ENCODE assay signal across 10 cellular contexts in the genomic region with DNA sequence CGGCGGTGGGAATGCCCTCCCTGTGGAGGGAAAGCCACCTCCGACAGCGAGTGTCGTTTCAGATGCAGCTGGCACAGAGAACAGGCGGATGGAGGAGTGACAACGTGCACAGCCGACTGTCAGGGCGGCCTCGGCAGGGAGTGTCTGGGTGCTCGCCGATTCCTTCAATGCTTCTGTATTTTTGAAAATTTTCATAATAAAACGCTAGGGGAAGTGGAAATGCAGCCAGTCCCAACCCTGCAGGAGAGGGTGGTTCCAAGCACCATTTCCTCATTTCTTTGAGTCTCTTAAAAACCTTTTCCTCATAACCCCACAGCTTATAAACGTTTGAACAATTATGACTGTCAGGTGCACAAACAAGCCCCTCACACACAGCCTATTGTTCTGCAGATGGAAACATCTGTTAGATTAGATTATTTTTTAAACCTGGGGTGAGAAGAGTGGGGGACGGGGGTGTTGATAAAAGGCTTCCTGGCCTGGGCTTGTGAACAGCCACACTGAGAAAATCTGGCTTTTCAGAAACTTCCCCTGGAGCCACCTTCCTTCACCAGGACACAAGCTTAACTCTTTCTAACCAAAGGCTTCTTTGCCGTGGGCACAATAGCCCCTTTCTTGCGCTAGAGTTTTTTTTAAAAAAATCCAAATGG.
DNase-seq lines count a peak whose midpoint lies in the region; ATAC-seq, FAIRE-seq and TF ChIP-seq lines count a peak whose summit lies in the region.
"Had no signal": no experiment of that assay in that cellular context is flagged by ENCODE, and none has a peak within 500 bp of the region (broad histone marks: within the 10 kb centered on the region; RNA-seq: fewer than 3 reads in every experiment).

No MANE protein-coding gene starts in this region.

- no peak for FAIRE-seq in HepG2 (lab: Jason Lieb, UNC)

- TF ChIP-seq CTCF in right lobe of liver (IDR thresholded peaks at IDR 0.05) (no peak), HepG2 (CRISPR knock-in tag; IDR thresholded peaks at IDR 0.05) (no peak), stomach (IDR thresholded peaks at IDR 0.05) (no peak)

- ATAC-seq in right lobe of liver (peak; percentile 43 to 74 (median 62)), HepG2 (no peak), HG02852 (IDR thresholded peaks at IDR 0.05; ENCODE audit: unreplicated experiment) (no peak)
- ATAC-seq: activated CD8-positive, alpha-beta T cell treated with anti-CD3 and anti-CD28 coated beads, Interleukin-2, amount 10 ng/mL, durations not matched to agents 7 days and 5 days had no signal

- POLR2A ChIA-PET in HepG2 (lab: Yijun Ruan, JAX): no interaction called here

- H3K4me1 ChIP-seq in right lobe of liver: no peaks in the 10 kb centered on the region
- H3K4me1 ChIP-seq in HepG2 (ENCODE audit: insufficient read depth, low read length): no peaks in the 10 kb centered on the region
- H3K4me1 ChIP-seq in mucosa of rectum (ENCODE audit: control insufficient read depth in 2 of 2, insufficient read depth in 2 of 2, low read length in 2 of 2): peaks cover 37 to 44% of the 10 kb centered on the region in 2 donors
- peaks cover 0 to 12% (median 5%) of the 10 kb centered on the region in 4 donors for H3K4me1 ChIP-seq in stomach

- H3K36me3 ChIP-seq in right lobe of liver: no peaks in the 10 kb centered on the region
- H3K36me3 ChIP-seq in HepG2 (replicated peaks in 1 of 2; ENCODE audit: control insufficient read depth in 1 of 2, insufficient read depth in 2 of 2, low read length in 2 of 2): no peaks in the 10 kb centered on the region
- no peaks in the 10 kb centered on the region for H3K36me3 ChIP-seq in mucosa of rectum (ENCODE audit: control insufficient read depth in 2 of 2, insufficient read depth in 2 of 2, low read length in 2 of 2)
- no peaks in the 10 kb centered on the region for H3K36me3 ChIP-seq in stomach

- no peak overlapping the region for H2AFZ ChIP-seq in HepG2 (ENCODE audit: low read length)

- intact Hi-C loops in right lobe of liver (cut with DNase I) (no loop called here), HepG2 (cut with micrococcal nuclease; ENCODE audit: unreplicated experiment) (no loop called here), stomach (cut with DNase I; ENCODE audit: low total_unique reads) (no loop called here)

- CTCF ChIA-PET in HepG2 (lab: Yijun Ruan, JAX; ENCODE audit: low intra/inter-chr PET ratio, low total read pairs): no interaction called here

- H3K27ac ChIP-seq in right lobe of liver (peak overlapping the region in 1 of 3 donors; percentile 20), HepG2 (ENCODE audit: extremely low read length, insufficient read depth, low read length) (no peak overlapping the region), mucosa of rectum (ENCODE audit: low read depth in 2 of 2, low read length in 2 of 2) (peak overlapping the region; percentile 86), stomach (peak overlapping the region in 1 of 5 donors; percentile 10)

- TF ChIP-seq RAD21 in HepG2 (CRISPR knock-in tag; IDR thresholded peaks at IDR 0.05): no peak

- TF ChIP-seq EP300 in HepG2 (IDR thresholded peaks at IDR 0.05; ENCODE audit: low read depth in 2 of 2, low read length in 2 of 2): no peak
- no peak for TF ChIP-seq EP300 in HepG2 (CRISPR knock-in tag; IDR thresholded peaks at IDR 0.05; ENCODE audit: borderline replicate concordance)
- TF ChIP-seq EP300 in stomach (IDR thresholded peaks at IDR 0.05): no peak

- WGBS in right lobe of liver (ENCODE audit: insufficient coverage, low coverage, low lambda C conversion rate, missing lambda C conversion rate): 11% methylated on average over 10 of the region's 17 CpGs
- 26% methylated on average over 17 of the region's 17 CpGs for WGBS in HepG2 (ENCODE audit: low lambda C conversion rate)
- 15 to 30% (median 16%) methylated on average over 17 of the region's 17 CpGs for WGBS in stomach, 5 donors

- no TSS peak for BruUV-seq in HepG2 (replicated peaks; lab: Mats Ljungman, UMichigan)

- H3K27me3 ChIP-seq in right lobe of liver: no peaks in the 10 kb centered on the region
- H3K27me3 ChIP-seq in HepG2 (ENCODE audit: control insufficient read depth in 1 of 2, insufficient read depth in 2 of 2, low read length in 2 of 2): peaks cover 5 to 34% of the 10 kb centered on the region in 2 experiments; a peak in 3 of 5 replicates
- no peaks in the 10 kb centered on the region for H3K27me3 ChIP-seq in mucosa of rectum (ENCODE audit: control insufficient read depth in 2 of 2, insufficient read depth in 2 of 2, low read length in 2 of 2)
- H3K27me3 ChIP-seq in stomach: peaks cover 0 to 14% (median 0%) of the 10 kb centered on the region in 3 donors

- TF ChIP-seq POLR2A in right lobe of liver (IDR thresholded peaks at IDR 0.05) (no peak), HepG2 (IDR thresholded peaks at IDR 0.05; ENCODE audit: insufficient read depth in 1 of 2, low read depth in 2 of 2, low read length in 2 of 2) (no peak), stomach (IDR thresholded peaks at IDR 0.05) (no peak)

- no peak overlapping the region for H3K4me3 ChIP-seq in right lobe of liver
- H3K4me3 ChIP-seq in HepG2 (replicated peaks in 1 of 3; ENCODE audit: insufficient read depth in 1 of 3, low read depth in 2 of 3, low read length in 3 of 3): no peak overlapping the region
- H3K4me3 ChIP-seq in mucosa of rectum (ENCODE audit: low read length in 2 of 2): peak overlapping the region; percentile 51 to 56
- no peak overlapping the region for H3K4me3 ChIP-seq in stomach

- no peak overlapping the region for H3K4me2 ChIP-seq in HepG2 (ENCODE audit: low read depth, low read length)

- no peaks in the 10 kb centered on the region for H4K20me1 ChIP-seq in HepG2 (ENCODE audit: insufficient read depth, low read length)

- DNase-seq in right lobe of liver (peak in 1 of 3 donors; percentile 40), HepG2 (ENCODE audit: low spot score) (no peak), dermis blood vessel endothelial cell (peak; percentile 36), activated gamma-delta T cell (lab: John Stamatoyannopoulos, UW) (no peak), stomach (no peak)
- no peak for DNase-seq in stimulated activated CD4-positive, alpha-beta T cell treated with anti-CD3 and anti-CD28 coated beads, Interleukin-12 subunit alpha, Interleukin-12 subunit beta, amount 100 ng/mL, for 4 hours
- DNase-seq: activated CD8-positive, alpha-beta T cell treated with anti-CD3 and anti-CD28 coated beads, Interleukin-2, amount 10 ng/mL, durations not matched to agents 7 days and 5 days; HCEC 1CT had no signal

- H3K9ac ChIP-seq in HepG2 (ENCODE audit: insufficient read depth, low read depth, low read length): no peak overlapping the region
- peak overlapping the region; percentile 62 to 79 for H3K9ac ChIP-seq in mucosa of rectum (ENCODE audit: low read depth in 1 of 2, low read length in 2 of 2)

- H3K9me3 ChIP-seq in right lobe of liver: no peaks in the 10 kb centered on the region
- H3K9me3 ChIP-seq in HepG2 (ENCODE audit: low read length): no peaks in the 10 kb centered on the region
- H3K9me3 ChIP-seq in mucosa of rectum (ENCODE audit: control insufficient read depth in 2 of 2, low read length in 2 of 2): no peaks in the 10 kb centered on the region
- H3K9me3 ChIP-seq in stomach: no peaks in the 10 kb centered on the region

- in situ Hi-C loops in HepG2 (cut with HindIII; ENCODE audit: extremely low pct_ligation_motif_present, low pct_unique_long_range_greater_than_20kb): no loop called here

- no peaks in the 10 kb centered on the region for H3K79me2 ChIP-seq in HepG2 (ENCODE audit: insufficient read depth, low read length)

TF ChIP-seq in HepG2, 621 proteins besides CTCF, POLR2A, EP300 and RAD21:
- TF ChIP-seq ZNF781 (CRISPR knock-in tag; IDR thresholded peaks at IDR 0.05; ENCODE audit: borderline replicate concordance, not compliant biosample characterization) (no peak), ZNF430 (CRISPR knock-in tag; IDR thresholded peaks at IDR 0.05) (no peak), NFE2L2 (IDR thresholded peaks at IDR 0.05; ENCODE audit: low read length) (no peak), ELF4 (CRISPR knock-in tag; IDR thresholded peaks at IDR 0.05; ENCODE audit: borderline replicate concordance) (no peak), RBAK (CRISPR knock-in tag; IDR thresholded peaks at IDR 0.05) (no peak)
- TF ChIP-seq, protein P1, sequence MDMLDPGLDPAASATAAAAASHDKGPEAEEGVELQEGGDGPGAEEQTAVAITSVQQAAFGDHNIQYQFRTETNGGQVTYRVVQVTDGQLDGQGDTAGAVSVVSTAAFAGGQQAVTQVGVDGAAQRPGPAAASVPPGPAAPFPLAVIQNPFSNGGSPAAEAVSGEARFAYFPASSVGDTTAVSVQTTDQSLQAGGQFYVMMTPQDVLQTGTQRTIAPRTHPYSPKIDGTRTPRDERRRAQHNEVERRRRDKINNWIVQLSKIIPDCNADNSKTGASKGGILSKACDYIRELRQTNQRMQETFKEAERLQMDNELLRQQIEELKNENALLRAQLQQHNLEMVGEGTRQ (IDR thresholded peaks at IDR 0.05; ENCODE audit: low read depth, low read length): no peak
- TF ChIP-seq, protein P1 (CRISPR knock-in tag; IDR thresholded peaks at IDR 0.05; ENCODE audit: borderline replicate concordance): no peak
- TF ChIP-seq, protein P2, sequence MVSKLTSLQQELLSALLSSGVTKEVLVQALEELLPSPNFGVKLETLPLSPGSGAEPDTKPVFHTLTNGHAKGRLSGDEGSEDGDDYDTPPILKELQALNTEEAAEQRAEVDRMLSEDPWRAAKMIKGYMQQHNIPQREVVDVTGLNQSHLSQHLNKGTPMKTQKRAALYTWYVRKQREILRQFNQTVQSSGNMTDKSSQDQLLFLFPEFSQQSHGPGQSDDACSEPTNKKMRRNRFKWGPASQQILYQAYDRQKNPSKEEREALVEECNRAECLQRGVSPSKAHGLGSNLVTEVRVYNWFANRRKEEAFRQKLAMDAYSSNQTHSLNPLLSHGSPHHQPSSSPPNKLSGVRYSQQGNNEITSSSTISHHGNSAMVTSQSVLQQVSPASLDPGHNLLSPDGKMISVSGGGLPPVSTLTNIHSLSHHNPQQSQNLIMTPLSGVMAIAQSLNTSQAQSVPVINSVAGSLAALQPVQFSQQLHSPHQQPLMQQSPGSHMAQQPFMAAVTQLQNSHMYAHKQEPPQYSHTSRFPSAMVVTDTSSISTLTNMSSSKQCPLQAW (CRISPR knock-in tag; IDR thresholded peaks at IDR 0.05): no peak
TF ChIP-seq in HepG2: peak in this region for 0.

Comparison
In these comparisons a context has a peak if more than half of its experiments do, and no peak if none do; other contexts are left out.
1. ATAC-seq: peak in right lobe of liver (4 of 4); none in HepG2 (single experiment) and HG02852 (single experiment).
2. H3K4me3 ChIP-seq: peak in mucosa of rectum (2 of 2); none in right lobe of liver (0 of 3), HepG2 (0 of 3) and stomach (0 of 4).